ENCODE assay signal across 11 cellular contexts in the genomic region with DNA sequence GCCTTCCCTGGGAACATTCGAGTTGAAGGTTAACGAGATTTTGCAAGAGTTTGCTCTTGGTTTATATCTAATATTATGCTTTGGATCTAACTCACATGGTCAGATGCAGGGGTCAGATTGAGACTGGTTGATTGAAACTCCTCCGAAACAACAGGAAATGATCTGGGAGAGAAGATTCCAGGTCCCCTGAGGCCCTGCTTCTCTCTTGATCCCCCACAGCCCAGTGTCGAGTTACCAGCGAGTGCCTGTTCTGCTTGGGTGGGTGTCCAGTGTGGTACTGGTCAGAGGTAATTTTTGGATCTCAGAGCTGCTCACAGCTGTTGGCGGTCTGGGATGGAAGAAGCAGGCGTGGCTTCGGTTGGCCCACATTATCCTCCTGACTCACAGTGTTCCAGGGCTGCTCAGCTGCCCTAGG. TPM values are rescaled to one million over a fixed set of nuclear protein-coding genes. Genes with fewer than 3 reads are reported as not detected.
A peak's percentile ranks its signal among the peaks of the same experiment; 100 is the strongest.
DNase-seq lines count a peak whose midpoint lies in the region; ATAC-seq and TF ChIP-seq lines count a peak whose summit lies in the region.
"Had no signal": no experiment of that assay in that cellular context is flagged by ENCODE, and none has a peak within 500 bp of the region (broad histone marks: within the 10 kb centered on the region; RNA-seq: fewer than 3 reads in every experiment).

No MANE protein-coding gene starts in this region.

- H3K4me3 ChIP-seq in brain microvascular endothelial cell (ENCODE audit: low read depth, low read length) (no peak overlapping the region), hepatocyte (no peak overlapping the region), gastrocnemius medialis (no peak overlapping the region)

- peaks cover 97% of the 10 kb centered on the region for H3K79me2 ChIP-seq in hepatocyte

- TF ChIP-seq POLR2A in gastrocnemius medialis (IDR thresholded peaks at IDR 0.05) = peak; percentile 34 to 39

- H3K27ac ChIP-seq in brain microvascular endothelial cell (peak overlapping the region; percentile 52), hepatocyte (peak overlapping the region; percentile 79), gastrocnemius medialis (peak overlapping the region; percentile 77 to 81 (median 80))

- peaks cover 9% of the 10 kb centered on the region for H4K20me1 ChIP-seq in hepatocyte (ENCODE audit: insufficient read depth, poor library complexity, severe bottlenecking)

- H3K27me3 ChIP-seq in brain microvascular endothelial cell (replicated peaks) = no peaks in the 10 kb centered on the region
- no peaks in the 10 kb centered on the region for H3K27me3 ChIP-seq in hepatocyte
- H3K27me3 ChIP-seq in gastrocnemius medialis = no peaks in the 10 kb centered on the region

- TF ChIP-seq CTCF in brain microvascular endothelial cell (IDR thresholded peaks at IDR 0.05; ENCODE audit: low read depth, low read length, missing control alignments) = no peak
- TF ChIP-seq CTCF in hepatocyte (IDR thresholded peaks at IDR 0.05; ENCODE audit: poor library complexity) = no peak
- no peak for TF ChIP-seq CTCF in gastrocnemius medialis (IDR thresholded peaks at IDR 0.05 in 4 of 5, conservative IDR thresholded peaks at IDR 0.05 in 1 of 5)

- intact Hi-C loops in gastrocnemius medialis (cut with DNase I; ENCODE audit: low total_unique reads) = loop anchor here (5.0 kb wide), 2 partner anchors 40 to 60 kb away; no protein-coding TSS in a partner anchor

- DNase-seq in ELF-1 (ENCODE audit: low read depth, low spot score) (peak; percentile 45), brain microvascular endothelial cell (peak; percentile 70), hepatocyte (ENCODE audit: low spot score) (peak; percentile 57), gastrocnemius medialis (peak; percentile 78 to 84), GM19238 (ENCODE audit: insufficient read length, low spot score) (no peak), mesenteric fat pad (ENCODE audit: low spot score) (no peak)
- no peak for DNase-seq in activated CD4-positive, alpha-beta T cell treated with anti-CD3 and anti-CD28 coated beads for 48 hours
- DNase-seq: cortex of kidney, DMS79, NCI-H226 had no signal

- H3K9me2 ChIP-seq in hepatocyte (replicated peaks; ENCODE audit: insufficient read depth) = no peaks in the 10 kb centered on the region

- H3K36me3 ChIP-seq in brain microvascular endothelial cell (replicated peaks) = no peaks in the 10 kb centered on the region
- H3K36me3 ChIP-seq in hepatocyte (replicated peaks; ENCODE audit: insufficient read depth, low read depth) = no peaks in the 10 kb centered on the region
- no peaks in the 10 kb centered on the region for H3K36me3 ChIP-seq in gastrocnemius medialis

- H3K4me2 ChIP-seq in hepatocyte = no peak overlapping the region

- 47% methylated on average over 8 of the region's 8 CpGs for WGBS in hepatocyte (ENCODE audit: low lambda C conversion rate, missing lambda C conversion rate)

- ATAC-seq in gastrocnemius medialis = peak; percentile 89 to 96
- ATAC-seq in GM19467 (IDR thresholded peaks at IDR 0.05; ENCODE audit: unreplicated experiment) = no peak

- no peaks in the 10 kb centered on the region for H3K9me3 ChIP-seq in hepatocyte (ENCODE audit: low read depth)
- H3K9me3 ChIP-seq in gastrocnemius medialis = no peaks in the 10 kb centered on the region

- H2AFZ ChIP-seq in hepatocyte = no peak overlapping the region

- H3K4me1 ChIP-seq in hepatocyte (ENCODE audit: insufficient read depth) (peaks cover 37% of the 10 kb centered on the region), gastrocnemius medialis (peaks cover 10 to 15% of the 10 kb centered on the region in 2 donors)

- in situ Hi-C loops in brain microvascular endothelial cell (cut with HindIII; ENCODE audit: low pct_ligation_motif_present, low sequenced_read_pairs) = no loop called here
- in situ Hi-C loops in gastrocnemius medialis (cut with MboI; ENCODE audit: low sequenced_read_pairs in 4 of 4) = no loop called here

RNA-seq across cellular contexts. Expression of gene FBLN1, which starts 9.2 kb away (rescaled TPM):
- total RNA-seq in hepatocyte = 185 and 201 TPM in 2 replicates
- 669 and 709 TPM in 2 replicates for polyA plus RNA-seq in hepatocyte
- total RNA-seq in gastrocnemius medialis = 10 to 100 TPM; 12.5 to 37.1 (median 19.2) TPM
- total RNA-seq in mesenteric fat pad = 224 TPM

Comparison
In these comparisons a context has a peak if more than half of its experiments do, and no peak if none do; other contexts are left out.
1. DNase-seq: peak in ELF-1 (single experiment), brain microvascular endothelial cell (single experiment), hepatocyte (single experiment) and gastrocnemius medialis (2 of 2); none in GM19238 (single experiment), activated CD4-positive, alpha-beta T cell treated with anti-CD3 and anti-CD28 coated beads for 48 hours (single experiment) and mesenteric fat pad (single experiment).
2. Peak in every context shown above with its lines, with median percentiles within 50 percentile points of each other: H3K27ac ChIP-seq.